Comparison of ENCODE assay signal across 18 cellular contexts in genomic region chr6:34909484-34909883, GRCh38.
"Had no signal": no experiment of that assay in that cellular context is flagged by ENCODE, and none has a peak within 500 bp of the region (broad histone marks: within the 10 kb centered on the region; RNA-seq: fewer than 3 reads in every experiment).

No MANE protein-coding gene starts in this region.

- H3K4me2 ChIP-seq: neural progenitor cell had no signal

- H3K27ac ChIP-seq: heart right ventricle, neural progenitor cell, ovary, tibial artery, upper lobe of left lung, uterus had no signal

- H3K9me3 ChIP-seq: heart right ventricle, mucosa of descending colon, ovary, tibial artery, upper lobe of left lung, uterus had no signal

- H3K9me3 Mint-ChIP-seq: naive thymus-derived CD8-positive, alpha-beta T cell; neural progenitor cell; stimulated activated effector memory CD8-positive, alpha-beta T cell treated with anti-CD3 and anti-CD28 coated beads, Interleukin-12 subunit alpha, Interleukin-12 subunit beta, amount 100 ng/mL, for 72 hours; stimulated activated naive CD8-positive, alpha-beta T cell treated with anti-CD3 and anti-CD28 coated beads, Interleukin-15, Interleukin-2, amounts not matched to agents 100 ng/mL and 50 ng/mL, for 24 hours had no signal

- H3K4me3 ChIP-seq: heart right ventricle, mucosa of descending colon, neural progenitor cell, ovary, tibial artery, upper lobe of left lung, uterus had no signal

- H3K9ac ChIP-seq: neural progenitor cell had no signal

- H3K4me1 ChIP-seq: uterus had no signal

- ATAC-seq: mucosa of descending colon; naive thymus-derived CD8-positive, alpha-beta T cell; right cardiac atrium; stimulated activated effector memory CD8-positive, alpha-beta T cell treated with anti-CD3 and anti-CD28 coated beads, Interleukin-12 subunit alpha, Interleukin-12 subunit beta, amount 100 ng/mL, for 72 hours had no signal

- H3K4me3 Mint-ChIP-seq: naive thymus-derived CD8-positive, alpha-beta T cell; neural progenitor cell; stimulated activated effector memory CD8-positive, alpha-beta T cell treated with anti-CD3 and anti-CD28 coated beads, Interleukin-12 subunit alpha, Interleukin-12 subunit beta, amount 100 ng/mL, for 72 hours; stimulated activated naive CD8-positive, alpha-beta T cell treated with anti-CD3 and anti-CD28 coated beads, Interleukin-15, Interleukin-2, amounts not matched to agents 100 ng/mL and 50 ng/mL, for 24 hours had no signal

- H3K27me3 ChIP-seq: heart right ventricle, neural progenitor cell, ovary, tibial artery, upper lobe of left lung, uterus had no signal

- DNase-seq: cortex of kidney; heart right ventricle; hypothalamus; kidney glomerular epithelial cell; mucosa of descending colon; naive thymus-derived CD8-positive, alpha-beta T cell; nucleus accumbens; ovary; right cardiac atrium; small intestine; stimulated activated CD4-positive, alpha-beta T cell treated with anti-CD3 and anti-CD28 coated beads, Interleukin-2, amount 100 ng/mL, for 48 hours; stimulated activated CD8-positive, alpha-beta memory T cell treated with anti-CD3 and anti-CD28 coated beads, Interleukin-4, amount 100 ng/mL, for 48 hours; tibial artery; upper lobe of left lung; uterus had no signal

- H3K27ac Mint-ChIP-seq: neural progenitor cell; stimulated activated effector memory CD8-positive, alpha-beta T cell treated with anti-CD3 and anti-CD28 coated beads, Interleukin-12 subunit alpha, Interleukin-12 subunit beta, amount 100 ng/mL, for 72 hours; stimulated activated naive CD8-positive, alpha-beta T cell treated with anti-CD3 and anti-CD28 coated beads, Interleukin-15, Interleukin-2, amounts not matched to agents 100 ng/mL and 50 ng/mL, for 24 hours had no signal

- H3K36me3 ChIP-seq: neural progenitor cell, ovary, tibial artery, upper lobe of left lung, uterus had no signal

- H2AFZ ChIP-seq: neural progenitor cell had no signal
